ENCODE assay signal across 10 cellular contexts in the genomic region with DNA sequence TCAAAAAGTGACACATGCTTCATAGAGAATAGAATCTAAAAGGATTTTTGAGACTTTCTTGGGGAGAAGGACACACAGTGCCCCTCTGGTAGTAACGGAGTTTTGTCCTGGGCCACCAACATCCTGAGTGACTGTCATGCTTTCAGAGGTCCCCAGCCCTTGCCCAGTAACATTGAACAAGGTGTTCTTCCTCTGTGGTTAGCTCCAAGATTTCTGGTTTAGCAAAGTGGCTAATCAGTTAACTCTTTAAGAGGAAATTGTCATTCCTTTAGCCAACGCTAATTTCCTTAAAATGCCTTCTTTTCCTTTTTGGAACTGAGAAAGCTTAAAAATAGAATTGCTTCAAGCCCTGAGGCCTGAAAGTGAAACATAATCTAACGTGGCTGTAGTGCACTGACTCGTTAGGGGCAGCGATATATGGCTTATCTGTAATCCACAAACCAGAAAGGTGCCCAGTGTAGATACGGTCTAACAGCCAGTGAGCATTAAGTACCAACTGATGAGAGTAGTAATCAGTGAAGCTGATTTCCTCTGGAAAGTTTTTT. TPM values are rescaled to one million over a fixed set of nuclear protein-coding genes. Genes with fewer than 3 reads are reported as not detected.
DNase-seq lines count a peak whose midpoint lies in the region; ATAC-seq, FAIRE-seq and TF ChIP-seq lines count a peak whose summit lies in the region.
"Had no signal": no experiment of that assay in that cellular context is flagged by ENCODE, and none has a peak within 500 bp of the region (broad histone marks: within the 10 kb centered on the region; RNA-seq: fewer than 3 reads in every experiment).

No MANE protein-coding gene starts in this region.

- no peak for DNase-seq in CD4-positive, alpha-beta T cell
- DNase-seq in GM12878 (ENCODE audit: low read depth, low spot score): peak; percentile 75
- no peak for DNase-seq in NCI-H1694 (lab: John Stamatoyannopoulos, UW)
- no peak for DNase-seq in NCI-H2171 treated with DMSO at 0.1 percent for 48 hours (lab: John Stamatoyannopoulos, UW)
- no peak for DNase-seq in AG20443 (ENCODE audit: low spot score)
- no peak for DNase-seq in DMS114 treated with DMSO at 0.1 percent for 48 hours (lab: John Stamatoyannopoulos, UW; ENCODE audit: unreplicated experiment)

- TF ChIP-seq POLR2A in GM12878 (IDR thresholded peaks at IDR 0.05; ENCODE audit: low read depth, low read length): no peak

- no peaks in the 10 kb centered on the region for H3K9me3 Mint-ChIP-seq in CD4-positive, alpha-beta T cell

- H3K27me3 Mint-ChIP-seq in CD4-positive, alpha-beta T cell: no peaks in the 10 kb centered on the region

- H3K9me3 ChIP-seq in CD4-positive, alpha-beta T cell (ENCODE audit: control insufficient read depth, low read length): no peaks in the 10 kb centered on the region
- no peaks in the 10 kb centered on the region for H3K9me3 ChIP-seq in GM12878 (replicated peaks; ENCODE audit: control insufficient read depth, insufficient read depth, low read length)

- no peaks in the 10 kb centered on the region for H4K20me1 ChIP-seq in GM12878 (ENCODE audit: control insufficient read depth, insufficient read depth)

- H3K4me1 Mint-ChIP-seq in CD4-positive, alpha-beta T cell (ENCODE audit: low read depth): peaks cover 72% of the 10 kb centered on the region

- peak; percentile 13 for FAIRE-seq in GM12878 (lab: Jason Lieb, UNC)
- FAIRE-seq: G401.6, TTC549 had no signal

- 1% methylated on average over 6 of the region's 6 CpGs for WGBS in GM12878 (ENCODE audit: insufficient coverage, insufficient replicate concordance, low lambda C conversion rate, missing lambda C conversion rate)

- peak overlapping the region; percentile 41 for H2AFZ ChIP-seq in GM12878 (ENCODE audit: control insufficient read depth, low read depth, low read length)

- no peak for TF ChIP-seq CTCF in CD4-positive, alpha-beta T cell (IDR thresholded peaks at IDR 0.05)
- 0 out of 6 replicates have a peak, but pooled peaks of 1 of the 3 experiments have one; percentile 3 for TF ChIP-seq CTCF in GM12878 (IDR thresholded peaks at IDR 0.05 in 2 of 3, conservative IDR thresholded peaks at IDR 0.05 in 1 of 3; ENCODE audit: control insufficient read depth in 2 of 3, extremely low read depth in 1 of 3, insufficient read depth in 1 of 3, low read depth in 3 of 3, low read length in 3 of 3)

- no peak for TF ChIP-seq RAD21 in GM12878 (IDR thresholded peaks at IDR 0.05; ENCODE audit: insufficient read depth, low read depth, low read length)

- peak overlapping the region; percentile 56 for H3K4me3 ChIP-seq in GM12878

- H3K4me1 ChIP-seq in GM12878 (ENCODE audit: control insufficient read depth, insufficient read depth, low read length): peaks cover 29% of the 10 kb centered on the region

- H3K4me3 Mint-ChIP-seq in CD4-positive, alpha-beta T cell: peak overlapping the region; percentile 68

- H3K27ac ChIP-seq in CD4-positive, alpha-beta T cell (ENCODE audit: low read depth, low read length): no peak overlapping the region
- H3K27ac ChIP-seq in GM12878 (ENCODE audit: control insufficient read depth, insufficient read depth): peak overlapping the region; percentile 82

- POLR2A ChIA-PET in CD4-positive, alpha-beta T cell (lab: Charles Lee): interaction anchor here (0.6 kb wide), 1 partner anchor 78 kb away, joined by 3 read pairs; no protein-coding TSS in a partner anchor
- POLR2A ChIA-PET in GM12878 (lab: Charles Lee): interaction anchor here (0.5 to 1.4 kb wide), 4 partner anchors 8 to 207 kb away, joined by 3 to 6 read pairs (median 4); no protein-coding TSS in a partner anchor

- no peaks in the 10 kb centered on the region for H3K27me3 ChIP-seq in CD4-positive, alpha-beta T cell (ENCODE audit: control insufficient read depth, insufficient read depth, low read length)
- H3K27me3 ChIP-seq in GM12878 (replicated peaks in 1 of 2; ENCODE audit: control insufficient read depth in 2 of 2, insufficient read depth in 2 of 2, low read length in 1 of 2): no peaks in the 10 kb centered on the region

- H3K79me2 ChIP-seq in GM12878 (ENCODE audit: control insufficient read depth, insufficient read depth, low read length): peaks cover 97% of the 10 kb centered on the region

- H3K4me2 ChIP-seq in GM12878 (ENCODE audit: control insufficient read depth, insufficient read depth): peak overlapping the region; percentile 86

- in situ Hi-C loops in GM12878 (cut with MboI): no loop called here

- BruUV-seq in GM12878 (replicated peaks; lab: Mats Ljungman, UMichigan): no TSS peak

- peak; percentile 29 for ATAC-seq in CD4-positive, alpha-beta T cell (ENCODE audit: poor library complexity)
- ATAC-seq in GM19397 (IDR thresholded peaks at IDR 0.05; ENCODE audit: unreplicated experiment) (peak; percentile 93), HG03354 (IDR thresholded peaks at IDR 0.05; ENCODE audit: poor library complexity, severe bottlenecking, unreplicated experiment) (peak; percentile 95), GM12878 (peak; percentile 92)

- 0 out of 4 replicates have a peak, but pooled peaks of 1 of the 2 experiments have one; percentile 41 for TF ChIP-seq EP300 in GM12878 (IDR thresholded peaks at IDR 0.05; ENCODE audit: borderline replicate concordance in 1 of 2, control insufficient read depth in 1 of 2, low read depth in 2 of 2, low read length in 2 of 2)

- intact Hi-C loops in CD4-positive, alpha-beta T cell (cut with DNase I, micrococcal nuclease): no loop called here
- intact Hi-C loops in GM12878 (cut with micrococcal nuclease; ENCODE audit: unreplicated experiment): loop anchor here (1.0 kb wide), 1 partner anchor 19 kb away; no protein-coding TSS in a partner anchor

- RAD21 ChIA-PET in GM12878 (lab: Charles Lee; ENCODE audit: unreplicated experiment): interaction anchor here (0.9 to 1.5 kb wide), 4 partner anchors 18 to 120 kb away, joined by 3 to 6 read pairs (median 3); no protein-coding TSS in a partner anchor

- H3K36me3 ChIP-seq in GM12878 (ENCODE audit: control insufficient read depth in 2 of 2, insufficient read depth in 2 of 2, low read length in 1 of 2): peaks cover 3 to 8% of the 10 kb centered on the region in 2 experiments; a peak in 2 of 4 replicates

- peak overlapping the region; percentile 40 for H3K9ac ChIP-seq in GM12878 (ENCODE audit: control insufficient read depth, insufficient read depth, low read length)

- CTCF ChIA-PET in CD4-positive, alpha-beta T cell (lab: Charles Lee): interaction anchor here (1.0 kb wide), 1 partner anchor 12 kb away, joined by 3 read pairs; no protein-coding TSS in a partner anchor
- CTCF ChIA-PET in GM12878 (lab: Yijun Ruan, JAX): interaction anchor here (0.9 to 3.1 kb wide), 5 partner anchors 8 to 119 kb away, joined by 3 to 12 read pairs (median 4); no protein-coding TSS in a partner anchor

- SMC1A ChIA-PET in GM12878 (lab: Charles Lee; ENCODE audit: uncharacterized antibody, unreplicated experiment): interaction anchor here (1.0 to 2.4 kb wide), 5 partner anchors 9 to 118 kb away, joined by 3 to 13 read pairs (median 4); no protein-coding TSS in a partner anchor

- peak overlapping the region; percentile 70 for H3K27ac Mint-ChIP-seq in CD4-positive, alpha-beta T cell

- peaks cover 8% of the 10 kb centered on the region for H3K36me3 Mint-ChIP-seq in CD4-positive, alpha-beta T cell (ENCODE audit: low read depth)

TF ChIP-seq in GM12878, 131 proteins besides CTCF, POLR2A, EP300 and RAD21 (continues in another document):
- TF ChIP-seq, protein P1, sequence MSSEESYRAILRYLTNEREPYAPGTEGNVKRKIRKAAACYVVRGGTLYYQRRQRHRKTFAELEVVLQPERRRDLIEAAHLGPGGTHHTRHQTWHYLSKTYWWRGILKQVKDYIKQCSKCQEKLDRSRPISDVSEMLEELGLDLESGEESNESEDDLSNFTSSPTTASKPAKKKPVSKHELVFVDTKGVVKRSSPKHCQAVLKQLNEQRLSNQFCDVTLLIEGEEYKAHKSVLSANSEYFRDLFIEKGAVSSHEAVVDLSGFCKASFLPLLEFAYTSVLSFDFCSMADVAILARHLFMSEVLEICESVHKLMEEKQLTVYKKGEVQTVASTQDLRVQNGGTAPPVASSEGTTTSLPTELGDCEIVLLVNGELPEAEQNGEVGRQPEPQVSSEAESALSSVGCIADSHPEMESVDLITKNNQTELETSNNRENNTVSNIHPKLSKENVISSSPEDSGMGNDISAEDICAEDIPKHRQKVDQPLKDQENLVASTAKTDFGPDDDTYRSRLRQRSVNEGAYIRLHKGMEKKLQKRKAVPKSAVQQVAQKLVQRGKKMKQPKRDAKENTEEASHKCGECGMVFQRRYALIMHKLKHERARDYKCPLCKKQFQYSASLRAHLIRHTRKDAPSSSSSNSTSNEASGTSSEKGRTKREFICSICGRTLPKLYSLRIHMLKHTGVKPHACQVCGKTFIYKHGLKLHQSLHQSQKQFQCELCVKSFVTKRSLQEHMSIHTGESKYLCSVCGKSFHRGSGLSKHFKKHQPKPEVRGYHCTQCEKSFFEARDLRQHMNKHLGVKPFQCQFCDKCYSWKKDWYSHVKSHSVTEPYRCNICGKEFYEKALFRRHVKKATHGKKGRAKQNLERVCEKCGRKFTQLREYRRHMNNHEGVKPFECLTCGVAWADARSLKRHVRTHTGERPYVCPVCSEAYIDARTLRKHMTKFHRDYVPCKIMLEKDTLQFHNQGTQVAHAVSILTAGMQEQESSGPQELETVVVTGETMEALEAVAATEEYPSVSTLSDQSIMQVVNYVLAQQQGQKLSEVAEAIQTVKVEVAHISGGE (CRISPR knock-in tag; IDR thresholded peaks at IDR 0.05): no peak

RNA-seq across cellular contexts. Expression of a gene that starts 7.8 kb away (rescaled TPM):
- total RNA-seq in CD4-positive, alpha-beta T cell: 1 to 10 TPM; 2.7 to 2.9 TPM
- 10.0 and 11.7 TPM in 2 replicates for total RNA-seq in GM12878 (2013; cell fraction: nucleolus; rRNA removed)
- total RNA-seq in GM12878 (2014; rRNA removed) (5.1 and 5.9 TPM in 2 replicates), GM12878 (2014; rRNA removed; fragmentation: Illumina TruSeq; extraction: Trizol) (9.7 and 10.6 TPM in 2 replicates), GM12878 (2021) (15.8 and 16.8 TPM in 2 replicates)
- 4.3 TPM for polyA plus RNA-seq in GM12878 (2011; ENCODE audit: low read depth)
- polyA plus RNA-seq in GM12878 (2011; rRNA removed) (15.0 and 15.7 TPM in 2 replicates), GM12878 (2014; fragmentation: Illumina TruSeq; extraction: Trizol) (16.3 and 19.8 TPM in 2 replicates), GM12878 (2014; fragmentation: Nextera tagmentation; extraction: Ambion mirVana) (1 to 10 TPM; 5.3 to 6.6 TPM), GM12878 (2014; rRNA removed) (10.4 and 10.6 TPM in 2 replicates), GM12878 (2016; fragmentation: Nextera tagmentation; extraction: Ambion mirVana) (10 to 100 TPM; 10.7 to 12.0 TPM)
- polyA plus RNA-seq in GM12878 (2011; cell fraction: cytosol; rRNA removed): 7.8 and 8.9 TPM in 2 replicates
- 18.4 and 23.8 TPM in 2 replicates for polyA plus RNA-seq in GM12878 (2011; cell fraction: nucleus; rRNA removed)
- polyA plus RNA-seq in GM12878 (2012): 5.5 and 5.7 TPM in 2 replicates
- polyA minus RNA-seq in GM12878 (2011; rRNA and poly(A)+ RNA removed): 10.2 and 10.7 TPM in 2 replicates
- 4.5 and 6.0 TPM in 2 replicates for polyA minus RNA-seq in GM12878 (2011; cell fraction: cytosol; rRNA and poly(A)+ RNA removed)
- polyA minus RNA-seq in GM12878 (2011; cell fraction: nucleus; rRNA and poly(A)+ RNA removed): 5.1 and 8.8 TPM in 2 replicates

Comparison
In these comparisons a context has a peak if more than half of its experiments do, and no peak if none do; other contexts are left out.
1. ATAC-seq: peak in every context shown above with its lines; median percentile 95 in HG03354; 93 in GM19397; 92 in GM12878; 29 in CD4-positive, alpha-beta T cell.